In the genomic region with DNA sequence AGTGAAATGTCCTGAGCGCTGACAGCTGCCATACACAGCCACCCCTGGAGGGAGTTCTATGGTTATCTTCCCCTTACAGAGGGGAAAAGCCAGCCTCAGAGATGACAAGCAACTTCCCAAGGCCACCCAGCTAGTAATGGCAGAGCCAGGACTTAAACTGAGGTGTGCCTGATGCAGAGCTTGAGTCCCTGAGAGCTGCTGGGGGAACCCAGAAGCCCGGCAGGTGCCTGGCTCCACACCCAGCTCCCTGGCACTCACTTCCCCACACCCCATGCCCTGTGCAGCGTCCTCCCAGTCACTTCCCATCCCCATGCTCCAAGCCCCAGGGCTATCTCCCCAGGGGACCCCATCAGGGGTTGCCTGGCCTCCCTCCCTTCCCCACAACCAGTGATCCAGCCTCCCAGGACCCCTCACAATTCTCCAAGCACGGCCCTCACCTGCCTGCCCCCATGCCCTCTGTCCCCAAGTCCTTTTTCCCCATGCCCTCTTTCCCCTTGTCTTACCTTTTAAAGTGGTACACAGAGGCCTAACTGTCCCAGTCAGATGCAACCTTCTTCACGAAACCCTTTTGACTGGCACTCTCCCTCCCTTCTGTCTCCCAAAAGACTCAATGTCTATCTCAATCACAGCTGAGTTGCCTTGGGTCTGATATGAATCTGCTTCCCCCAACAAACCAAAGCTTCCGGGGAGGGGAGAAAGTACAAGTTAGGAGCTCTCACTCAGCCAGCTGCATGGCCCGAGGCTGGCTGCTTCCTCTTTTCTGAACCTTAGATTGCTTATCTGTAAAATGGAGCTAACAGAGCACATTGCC, we compare ENCODE assay signal across 9 cellular contexts. TPM values are rescaled to one million over a fixed set of nuclear protein-coding genes. Genes with fewer than 3 reads are reported as not detected.
DNase-seq lines count a peak whose midpoint lies in the region; ATAC-seq, FAIRE-seq and TF ChIP-seq lines count a peak whose summit lies in the region.
"Had no signal": no experiment of that assay in that cellular context is flagged by ENCODE, and none has a peak within 500 bp of the region (broad histone marks: within the 10 kb centered on the region; RNA-seq: fewer than 3 reads in every experiment).

No MANE protein-coding gene starts in this region.

- no peak overlapping the region for H3K9ac ChIP-seq in rectal smooth muscle tissue (ENCODE audit: low read length)

- ATAC-seq in GM21529 (IDR thresholded peaks at IDR 0.05; ENCODE audit: unreplicated experiment), result peak; percentile 93

- no peaks in the 10 kb centered on the region for H3K36me3 ChIP-seq in rectal smooth muscle tissue (ENCODE audit: control insufficient read depth, insufficient read depth, low read length)
- H3K36me3 ChIP-seq: ascending aorta had no signal

- H3K27ac ChIP-seq in rectal smooth muscle tissue (ENCODE audit: low read depth, low read length), result no peak overlapping the region
- H3K27ac ChIP-seq: ascending aorta had no signal

- H3K27me3 ChIP-seq in rectal smooth muscle tissue (ENCODE audit: control insufficient read depth, insufficient read depth, low read length), result no peaks in the 10 kb centered on the region
- H3K27me3 ChIP-seq: ascending aorta had no signal

- peak overlapping the region; percentile 21 for H3K4me3 ChIP-seq in rectal smooth muscle tissue (ENCODE audit: low read length)
- H3K4me3 ChIP-seq: ascending aorta had no signal

- FAIRE-seq in GM12891 (lab: Jason Lieb, UNC), result peak; percentile 91

- DNase-seq in GM12891 (ENCODE audit: insufficient read length, low spot score), result peak; percentile 90
- peak; percentile 97 to 98 for DNase-seq in Kasumi-1 (lab: John Stamatoyannopoulos, UW)
- DNase-seq in activated T-cell treated with anti-CD3 and anti-CD28 coated beads, Interleukin-2, amount 50 U/mL, for 48 hours, result peak; percentile 32 to 46
- no peak for DNase-seq in T-helper 9 cell
- DNase-seq in NCI-H2029 treated with DMSO at 0.1 percent for 48 hours (lab: John Stamatoyannopoulos, UW), result no peak
- DNase-seq in cerebellar cortex (ENCODE audit: low spot score), result no peak

- no peaks in the 10 kb centered on the region for H3K4me1 ChIP-seq in rectal smooth muscle tissue (ENCODE audit: control insufficient read depth, insufficient read depth, low read length)
- H3K4me1 ChIP-seq: ascending aorta had no signal

- TF ChIP-seq POLR2A in GM12891 (IDR thresholded peaks at IDR 0.05; ENCODE audit: low read depth, low read length), result peak; percentile 61

TF ChIP-seq in GM12891, 5 proteins besides CTCF, POLR2A, EP300 and RAD21:
- TF ChIP-seq POU2F2 (IDR thresholded peaks at IDR 0.05; ENCODE audit: low read depth, low read length) (no peak), SPI1 (IDR thresholded peaks at IDR 0.05; ENCODE audit: low read depth, low read length) (peak; percentile 91), POLR2AphosphoS5 (IDR thresholded peaks at IDR 0.05; ENCODE audit: low read depth, low read length) (peak; percentile 75; the same call in 1 of the 2 replicates), TAF1 (IDR thresholded peaks at IDR 0.05; ENCODE audit: low read depth, low read length) (peak; percentile 61; the same call in 1 of the 2 replicates), PAX5 (IDR thresholded peaks at IDR 0.05; ENCODE audit: insufficient read depth, low read length, severe bottlenecking) (no peak)

RNA-seq across cellular contexts. Expression of gene LRP8, which starts 39.8 kb away (rescaled TPM):
- polyA plus RNA-seq in GM12891 (2012; ENCODE audit: low read depth, missing spikeins), result 8.8 TPM

Comparison
In these comparisons a context has a peak if more than half of its experiments do, and no peak if none do; other contexts are left out.
1. DNase-seq: peak in GM12891 (single experiment), Kasumi-1 (2 of 2) and activated T-cell treated with anti-CD3 and anti-CD28 coated beads, Interleukin-2, amount 50 U/mL, for 48 hours (2 of 2); none in T-helper 9 cell (single experiment), NCI-H2029 treated with DMSO at 0.1 percent for 48 hours (single experiment) and cerebellar cortex (single experiment).